In the genomic region with DNA sequence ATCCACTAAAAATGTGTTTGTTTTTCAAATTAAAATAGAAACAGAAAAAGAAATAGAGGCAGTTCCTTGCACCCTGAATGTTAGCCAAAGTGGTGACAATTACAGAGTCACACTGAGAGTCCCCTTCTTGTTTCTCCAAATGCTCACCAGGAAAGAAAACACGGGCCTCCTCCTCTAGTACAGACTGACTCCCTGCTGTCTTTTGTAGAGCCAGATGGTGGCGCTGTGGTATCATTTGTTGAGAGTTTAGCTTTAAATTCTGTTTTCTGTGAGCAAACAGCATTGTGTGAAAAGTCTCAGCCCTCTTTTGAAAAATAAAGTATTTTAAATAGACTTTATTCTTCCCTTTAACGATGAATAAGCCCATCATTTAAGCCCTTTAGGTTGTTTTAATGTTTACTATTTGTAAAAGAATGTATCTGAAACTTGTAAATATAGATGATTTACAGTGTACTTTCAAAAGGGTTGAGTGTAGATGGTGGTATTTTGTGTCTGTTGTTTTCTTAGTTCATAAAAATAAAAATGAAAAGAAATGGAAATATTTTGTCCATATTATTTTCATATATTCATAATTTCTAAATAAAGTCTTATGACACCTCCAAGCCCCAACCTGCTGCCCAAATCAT, we compare ENCODE assay signal across 8 cellular contexts. TPM values are rescaled to one million over a fixed set of nuclear protein-coding genes. Genes with fewer than 3 reads are reported as not detected.
A peak's percentile ranks its signal among the peaks of the same experiment; 100 is the strongest.
DNase-seq lines count a peak whose midpoint lies in the region; ATAC-seq and TF ChIP-seq lines count a peak whose summit lies in the region.

No MANE protein-coding gene starts in this region.

- no peak overlapping the region for H3K27ac ChIP-seq in heart right ventricle

- H3K27me3 ChIP-seq in heart right ventricle = peaks cover 0 to 11% (median 0%) of the 10 kb centered on the region in 7 donors

- H3K27ac Mint-ChIP-seq in activated CD8-positive, alpha-beta T cell treated with anti-CD3 and anti-CD28 coated beads, Interleukin-2, amount 10 ng/mL, durations not matched to agents 7 days and 5 days = no peak overlapping the region

- WGBS in heart right ventricle, 2 donors = 0 to 1% methylated on average over 3 of the region's 3 CpGs

- ATAC-seq in GM18867 (IDR thresholded peaks at IDR 0.05; ENCODE audit: unreplicated experiment) = peak; percentile 81
- ATAC-seq in HG03045 (IDR thresholded peaks at IDR 0.05; ENCODE audit: unreplicated experiment) = peak; percentile 66
- peak; percentile 60 for ATAC-seq in activated CD8-positive, alpha-beta T cell treated with anti-CD3 and anti-CD28 coated beads, Interleukin-2, amount 10 ng/mL, durations not matched to agents 7 days and 5 days
- ATAC-seq in heart right ventricle = peak in 4 of 8 donors; percentile 47 to 58 (median 52)

- peak; percentile 45 for DNase-seq in Caki2 (ENCODE audit: low read depth)
- peak; percentile 64 for DNase-seq in NCI-H2227 (lab: John Stamatoyannopoulos, UW; ENCODE audit: unreplicated experiment)
- peak; percentile 51 for DNase-seq in activated CD8-positive, alpha-beta T cell treated with anti-CD3 and anti-CD28 coated beads, Interleukin-2, amount 10 ng/mL, durations not matched to agents 7 days and 5 days
- peak in 1 of 2 donors; percentile 30 for DNase-seq in heart right ventricle
- DNase-seq in retinal pigment epithelial cell (ENCODE audit: low read depth) = no peak
- DNase-seq in activated naive CD4-positive, alpha-beta T cell treated with anti-CD3 and anti-CD28 coated beads, Interleukin-2, amount 50 U/mL, for 16 hours = no peak

- CTCF ChIA-PET in activated CD8-positive, alpha-beta T cell treated with anti-CD3 and anti-CD28 coated beads, Interleukin-2, amount 10 ng/mL, durations not matched to agents 7 days and 5 days (lab: Charles Lee) = interaction anchor here (1.3 kb wide), 1 partner anchor 21 kb away, joined by 3 read pairs; no protein-coding TSS in a partner anchor

- POLR2A ChIA-PET in activated CD8-positive, alpha-beta T cell treated with anti-CD3 and anti-CD28 coated beads, Interleukin-2, amount 10 ng/mL, durations not matched to agents 7 days and 5 days (lab: Charles Lee) = no interaction called here

- H3K4me1 Mint-ChIP-seq in activated CD8-positive, alpha-beta T cell treated with anti-CD3 and anti-CD28 coated beads, Interleukin-2, amount 10 ng/mL, durations not matched to agents 7 days and 5 days (ENCODE audit: low read depth) = no peaks in the 10 kb centered on the region

- H3K4me3 ChIP-seq in heart right ventricle (no peak overlapping the region), retinal pigment epithelial cell (ENCODE audit: low read length) (no peak overlapping the region)

- H3K9me3 Mint-ChIP-seq in activated CD8-positive, alpha-beta T cell treated with anti-CD3 and anti-CD28 coated beads, Interleukin-2, amount 10 ng/mL, durations not matched to agents 7 days and 5 days (ENCODE audit: insufficient read depth) = no peaks in the 10 kb centered on the region

- TF ChIP-seq CTCF in heart right ventricle (IDR thresholded peaks at IDR 0.05) (peak; percentile 49 to 81 (median 74)), retinal pigment epithelial cell (conservative IDR thresholded peaks at IDR 0.05; ENCODE audit: low read depth, low read length) (peak; percentile 91)

- no peaks in the 10 kb centered on the region for H3K4me1 ChIP-seq in heart right ventricle

- H3K9me3 ChIP-seq in heart right ventricle = no peaks in the 10 kb centered on the region

- H3K27me3 Mint-ChIP-seq in activated CD8-positive, alpha-beta T cell treated with anti-CD3 and anti-CD28 coated beads, Interleukin-2, amount 10 ng/mL, durations not matched to agents 7 days and 5 days (ENCODE audit: low read depth) = no peaks in the 10 kb centered on the region

- H3K4me3 Mint-ChIP-seq in activated CD8-positive, alpha-beta T cell treated with anti-CD3 and anti-CD28 coated beads, Interleukin-2, amount 10 ng/mL, durations not matched to agents 7 days and 5 days = no peak overlapping the region

- in situ Hi-C loops in Caki2 (cut with HindIII; ENCODE audit: low pct_unique_long_range_greater_than_20kb, low sequenced_read_pairs) = no loop called here

- intact Hi-C loops in heart right ventricle (cut with DNase I) = loop anchor here (5.0 to 10.0 kb wide), 4 partner anchors 333 to 466 kb away; no protein-coding TSS in a partner anchor

- H3K36me3 ChIP-seq in heart right ventricle = no peaks in the 10 kb centered on the region

- H3K36me3 Mint-ChIP-seq in activated CD8-positive, alpha-beta T cell treated with anti-CD3 and anti-CD28 coated beads, Interleukin-2, amount 10 ng/mL, durations not matched to agents 7 days and 5 days (ENCODE audit: low read depth) = no peaks in the 10 kb centered on the region

RNA-seq across cellular contexts. Expression of a gene that starts 36.9 kb away (rescaled TPM):
- total RNA-seq in Caki2 (2014; rRNA removed; shearing (Covaris generic); ENCODE audit: low replicate concordance) = not detected in 2 replicates
- not detected for total RNA-seq in activated CD8-positive, alpha-beta T cell treated with anti-CD3 and anti-CD28 coated beads, Interleukin-2, amount 10 ng/mL, durations not matched to agents 7 days and 5 days
- total RNA-seq in heart right ventricle = not detected
- not detected for polyA plus RNA-seq in heart right ventricle

Comparison
In these comparisons a context has a peak if more than half of its experiments do, and no peak if none do; other contexts are left out.
1. DNase-seq: peak in Caki2 (single experiment), NCI-H2227 (single experiment) and activated CD8-positive, alpha-beta T cell treated with anti-CD3 and anti-CD28 coated beads, Interleukin-2, amount 10 ng/mL, durations not matched to agents 7 days and 5 days (single experiment); none in retinal pigment epithelial cell (single experiment) and activated naive CD4-positive, alpha-beta T cell treated with anti-CD3 and anti-CD28 coated beads, Interleukin-2, amount 50 U/mL, for 16 hours (single experiment).